12 cellular contexts compared by ENCODE assay signal in the genomic region with DNA sequence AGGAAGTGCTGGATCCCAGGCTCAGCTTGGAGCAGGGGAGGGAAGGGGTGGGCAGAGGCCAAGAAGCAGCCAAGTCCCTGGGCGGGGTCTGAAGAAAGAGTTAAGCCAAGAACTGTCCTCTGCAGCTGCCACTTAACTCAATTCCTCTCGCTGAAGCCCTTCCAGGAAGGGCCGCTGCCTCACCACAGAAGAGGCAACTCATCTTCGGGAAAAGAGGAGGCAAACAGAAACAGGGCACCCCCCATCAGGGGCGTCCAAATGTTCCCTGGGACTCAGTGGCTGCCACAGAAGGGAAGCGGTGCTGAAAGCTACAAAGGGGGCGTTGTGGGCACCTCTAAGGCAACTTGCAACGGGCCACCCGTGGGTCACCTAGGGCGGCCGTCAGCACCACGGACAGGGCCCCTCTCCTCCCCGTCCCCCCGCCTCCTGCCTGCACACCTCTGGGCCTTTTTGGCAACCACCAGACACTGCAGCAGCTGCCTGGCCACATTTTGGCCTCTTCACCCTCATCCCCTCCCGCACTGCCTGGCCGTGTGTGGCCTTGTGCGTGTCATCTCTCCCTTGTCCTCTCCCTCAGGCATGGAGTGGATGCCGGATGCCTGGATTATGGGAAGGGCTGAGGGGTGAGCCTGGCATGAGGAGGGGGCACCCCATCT. TPM values are rescaled to one million over a fixed set of nuclear protein-coding genes. Genes with fewer than 3 reads are reported as not detected.
DNase-seq lines count a peak whose midpoint lies in the region; ATAC-seq, FAIRE-seq and TF ChIP-seq lines count a peak whose summit lies in the region.
"Had no signal": no experiment of that assay in that cellular context is flagged by ENCODE, and none has a peak within 500 bp of the region (broad histone marks: within the 10 kb centered on the region; RNA-seq: fewer than 3 reads in every experiment).

No MANE protein-coding gene starts in this region.

- H3K27ac Mint-ChIP-seq in naive B cell = no peak overlapping the region

- BruUV-seq in IMR-90 (replicated peaks; lab: Mats Ljungman, UMichigan) = no TSS peak

- H3K4me1 ChIP-seq in SK-N-SH (ENCODE audit: control insufficient read depth in 1 of 2, insufficient read depth in 2 of 2, low read depth in 1 of 2, low read length in 1 of 2) (peaks cover 6 to 28% of the 10 kb centered on the region in 2 experiments; a peak in 2 of 4 replicates), IMR-90 (ENCODE audit: control insufficient read depth, insufficient read depth, low read length) (no peaks in the 10 kb centered on the region)

- peaks cover 0 to 1% (median 0%) of the 10 kb centered on the region in 7 donors for H3K9me3 Mint-ChIP-seq in naive B cell

- H3K9me3 ChIP-seq in SK-N-SH = no peaks in the 10 kb centered on the region
- no peaks in the 10 kb centered on the region for H3K9me3 ChIP-seq in IMR-90 (ENCODE audit: control insufficient read depth, insufficient read depth, low read length)

- no peak overlapping the region for H2AK5ac ChIP-seq in IMR-90 (ENCODE audit: low read depth, low read length)

- H3F3A ChIP-seq in SK-N-SH (replicated peaks; ENCODE audit: insufficient read depth) = no peaks in the 10 kb centered on the region

- H2AK9ac ChIP-seq in IMR-90 (replicated peaks; ENCODE audit: low read depth, low read length, poor library complexity) = peak overlapping the region; percentile 42

- TF ChIP-seq EP300 in SK-N-SH (IDR thresholded peaks at IDR 0.05; ENCODE audit: borderline replicate concordance in 1 of 2, low read depth in 1 of 2, low read length in 1 of 2) = no peak

- H3K9ac ChIP-seq in SK-N-SH (no peak overlapping the region), IMR-90 (ENCODE audit: low read depth, low read length) (no peak overlapping the region)

- no peak overlapping the region for H4K5ac ChIP-seq in IMR-90 (ENCODE audit: low read depth, low read length)

- no peak overlapping the region for H3K4ac ChIP-seq in IMR-90 (ENCODE audit: low read depth, low read length)

- H3K9me2 ChIP-seq in SK-N-SH = no peaks in the 10 kb centered on the region

- in situ Hi-C loops in IMR-90 (cut with MboI; ENCODE audit: low sequenced_read_pairs) = loop anchor here (10.0 kb wide), 1 partner anchor 334 kb away; no protein-coding TSS in a partner anchor

- H4K20me1 ChIP-seq in SK-N-SH (ENCODE audit: insufficient read depth) (no peaks in the 10 kb centered on the region), IMR-90 (ENCODE audit: insufficient read depth, low read length) (peaks cover 9% of the 10 kb centered on the region; the same call in 1 of the 2 replicates)

- ATAC-seq in SK-N-SH treated with all-trans-retinoic acid at 6 μM for 48 hours = no peak
- ATAC-seq in IMR-90 (ENCODE audit: low read depth) = peak; percentile 60
- ATAC-seq in naive B cell (ENCODE audit: low read depth in 2 of 2) = peak; percentile 21 to 25

- H4K8ac ChIP-seq in IMR-90 (ENCODE audit: low read depth in 2 of 2, low read length in 2 of 2) = no peak overlapping the region

- dilution Hi-C loops in IMR-90 (cut with HindIII; ENCODE audit: low sequenced_read_pairs, unreplicated experiment) = no loop called here

- TF ChIP-seq CTCF in SK-N-SH (IDR thresholded peaks at IDR 0.05) (no peak), IMR-90 (conservative IDR thresholded peaks at IDR 0.05; ENCODE audit: low read depth, low read length) (no peak)

- no peaks in the 10 kb centered on the region for H3K36me3 ChIP-seq in SK-N-SH (replicated peaks in 1 of 2; ENCODE audit: control insufficient read depth in 1 of 2, insufficient read depth in 2 of 2, low read length in 1 of 2)
- H3K36me3 ChIP-seq in IMR-90 (ENCODE audit: control insufficient read depth, insufficient read depth, low read length) = no peaks in the 10 kb centered on the region

- H3K4me3 ChIP-seq in SK-N-SH (ENCODE audit: low read depth in 2 of 2, low read length in 1 of 2) = no peak overlapping the region
- H3K4me3 ChIP-seq in IMR-90 (ENCODE audit: insufficient read depth, low read depth, low read length) = no peak overlapping the region

- no peak overlapping the region for H2BK5ac ChIP-seq in IMR-90 (ENCODE audit: low read depth, low read length, poor library complexity, severe bottlenecking)

- H3K27ac ChIP-seq in SK-N-SH (ENCODE audit: low read depth in 2 of 2, low read length in 1 of 2) = no peak overlapping the region; a peak in 1 of 4 replicates
- H3K27ac ChIP-seq in IMR-90 (ENCODE audit: insufficient read depth, low read length) = no peak overlapping the region

- H3K9me1 ChIP-seq in IMR-90 (ENCODE audit: insufficient read depth, low read length) = no peaks in the 10 kb centered on the region

- H3K4me1 Mint-ChIP-seq in naive B cell = peaks cover 9 to 32% (median 13%) of the 10 kb centered on the region in 3 donors

- intact Hi-C loops in IMR-90 (cut with micrococcal nuclease) = no loop called here

- H3K79me1 ChIP-seq in IMR-90 (ENCODE audit: low read depth in 1 of 2, low read length in 2 of 2) = no peaks in the 10 kb centered on the region

- no peak overlapping the region for H3K14ac ChIP-seq in IMR-90 (replicated peaks; ENCODE audit: low read depth, low read length)

- WGBS in SK-N-SH (ENCODE audit: low lambda C conversion rate) = 64% methylated on average over 13 of the region's 18 CpGs
- 5% methylated on average over 8 of the region's 18 CpGs; no CpG with 5 or more reads in 1 of the 2 experiments for WGBS in IMR-90 (ENCODE audit: extremely low coverage in 2 of 2, insufficient read length in 1 of 2), 2 experiments

- TF ChIP-seq RAD21 in SK-N-SH (IDR thresholded peaks at IDR 0.05; ENCODE audit: low read length) (no peak), IMR-90 (IDR thresholded peaks at IDR 0.05; ENCODE audit: low read length) (no peak)

- H4K91ac ChIP-seq in IMR-90 (ENCODE audit: insufficient read depth, low read depth, low read length) = no peak overlapping the region

- TF ChIP-seq POLR2A in IMR-90 (IDR thresholded peaks at IDR 0.05; ENCODE audit: low read depth, low read length) (no peak), GM12892 (IDR thresholded peaks at IDR 0.05; ENCODE audit: low read depth, low read length) (no peak)

- no peak overlapping the region for H3K18ac ChIP-seq in IMR-90 (ENCODE audit: low read depth, low read length)

- H3K79me2 ChIP-seq in SK-N-SH (ENCODE audit: insufficient read depth) = no peaks in the 10 kb centered on the region

- H3K27me3 ChIP-seq in SK-N-SH (ENCODE audit: insufficient read depth) (no peaks in the 10 kb centered on the region), IMR-90 (ENCODE audit: control insufficient read depth, insufficient read depth, low read length) (peaks cover 70% of the 10 kb centered on the region)

- H3K4me3 Mint-ChIP-seq in naive B cell = no peak overlapping the region

- FAIRE-seq in GM12892 (lab: Jason Lieb, UNC) = no peak
- FAIRE-seq: colon had no signal

- no peak overlapping the region for H3K23ac ChIP-seq in IMR-90 (ENCODE audit: low read depth, low read length)

- peaks cover 0 to 15% of the 10 kb centered on the region in 2 donors for H3K36me3 Mint-ChIP-seq in naive B cell

- H2AFZ ChIP-seq in SK-N-SH (ENCODE audit: low read depth) (no peak overlapping the region), IMR-90 (replicated peaks; ENCODE audit: low read length, poor library complexity) (no peak overlapping the region)

- H2BK20ac ChIP-seq in IMR-90 (ENCODE audit: low read depth, low read length) = no peak overlapping the region

- H2BK15ac ChIP-seq in IMR-90 (ENCODE audit: low read depth, low read length) = no peak overlapping the region

- H3K4me2 ChIP-seq in SK-N-SH (no peak overlapping the region), IMR-90 (ENCODE audit: low read depth, low read length) (no peak overlapping the region)

- no peak overlapping the region for H3K56ac ChIP-seq in IMR-90 (ENCODE audit: extremely low read depth, insufficient read depth, low read length)

- H3K27me3 Mint-ChIP-seq in naive B cell = peaks cover 44 to 74% (median 61%) of the 10 kb centered on the region in 3 donors

- POLR2A ChIA-PET in SK-N-SH (lab: Yijun Ruan, JAX) = no interaction called here
- POLR2A ChIA-PET in IMR-90 (lab: Charles Lee; ENCODE audit: unreplicated experiment) = no interaction called here

- CTCF ChIA-PET in SK-N-SH (lab: Yijun Ruan, JAX) = interaction anchor here (1.0 to 1.3 kb wide), 5 partner anchors 21 to 213 kb away, joined by 3 to 4 read pairs (median 3); a partner anchor contains a TSS
- CTCF ChIA-PET in IMR-90 (lab: Yijun Ruan, JAX) = no interaction called here

- H2BK120ac ChIP-seq in IMR-90 (ENCODE audit: low read depth, low read length) = no peak overlapping the region

- DNase-seq in SK-N-SH (no peak), IMR-90 (no peak), astrocyte of the hippocampus (ENCODE audit: low read depth, low spot score) (peak; percentile 49), naive B cell (no peak), GM12892 (ENCODE audit: insufficient read length) (no peak), cerebellar cortex (ENCODE audit: low spot score) (no peak), NCI-H345 (lab: John Stamatoyannopoulos, UW) (no peak)
- DNase-seq: HCEC 1CT, NCI-H187 treated with DMSO at 0.1 percent for 48 hours, SIG-M5 had no signal

RNA-seq across cellular contexts. Expression of a gene that starts 2.5 kb away (rescaled TPM):
- polyA plus RNA-seq in SK-N-SH (2012; rRNA removed) (2.3 and 3.8 TPM in 2 replicates), IMR-90 (2012; rRNA removed) (0.14 and 0.19 TPM in 2 replicates), naive B cell (ENCODE audit: low read depth in 6 of 6) (not detected)
- 2.2 and 4.1 TPM in 2 replicates for polyA plus RNA-seq in SK-N-SH (2012; cell fraction: cytosol; rRNA removed)
- 6.9 and 8.9 TPM in 2 replicates for polyA plus RNA-seq in SK-N-SH (2012; cell fraction: nucleus; rRNA removed)
- not detected in 2 replicates for total RNA-seq in IMR-90 (2012; rRNA removed)
- 0.15 and 0.20 TPM in 2 replicates for polyA plus RNA-seq in IMR-90 (2012; cell fraction: cytosol; rRNA removed)
- 0.37 and 1.2 TPM in 2 replicates for polyA plus RNA-seq in IMR-90 (2012; cell fraction: nucleus; rRNA removed; ENCODE audit: low replicate concordance)
- polyA plus RNA-seq in GM12892 (2012; ENCODE audit: missing spikeins) = 0.25 TPM

RNA-seq across cellular contexts. Expression of a gene that starts 5.6 kb away (rescaled TPM):
- polyA plus RNA-seq in SK-N-SH (2012; rRNA removed) (not detected in 2 replicates), IMR-90 (2012; rRNA removed) (not detected in 2 replicates), naive B cell (ENCODE audit: low read depth in 6 of 6) (not detected)
- not detected in 2 replicates for polyA plus RNA-seq in SK-N-SH (2012; cell fraction: cytosol; rRNA removed)
- not detected in 2 replicates for polyA plus RNA-seq in SK-N-SH (2012; cell fraction: nucleus; rRNA removed)
- not detected in 2 replicates for total RNA-seq in IMR-90 (2012; rRNA removed)
- polyA plus RNA-seq in IMR-90 (2012; cell fraction: cytosol; rRNA removed) = not detected in 2 replicates
- not detected in 2 replicates for polyA plus RNA-seq in IMR-90 (2012; cell fraction: nucleus; rRNA removed; ENCODE audit: low replicate concordance)
- polyA plus RNA-seq in GM12892 (2012; ENCODE audit: missing spikeins) = not detected

RNA-seq across cellular contexts. Expression of a gene that starts 17.7 kb away (rescaled TPM):
- polyA plus RNA-seq in SK-N-SH (2012; rRNA removed) (10.3 and 10.4 TPM in 2 replicates), IMR-90 (2012; rRNA removed) (0.48 and 0.50 TPM in 2 replicates), naive B cell (ENCODE audit: low read depth in 6 of 6) (not detected)
- 2.3 and 4.3 TPM in 2 replicates for polyA plus RNA-seq in SK-N-SH (2012; cell fraction: cytosol; rRNA removed)
- polyA plus RNA-seq in SK-N-SH (2012; cell fraction: nucleus; rRNA removed) = 58.4 and 67.6 TPM in 2 replicates
- total RNA-seq in IMR-90 (2012; rRNA removed) = under 0.01 TPM in 1 of 2 replicates, not detected in the other
- polyA plus RNA-seq in IMR-90 (2012; cell fraction: cytosol; rRNA removed) = 0.37 and 0.68 TPM in 2 replicates
- polyA plus RNA-seq in IMR-90 (2012; cell fraction: nucleus; rRNA removed; ENCODE audit: low replicate concordance) = 6.0 and 7.2 TPM in 2 replicates
- polyA plus RNA-seq in GM12892 (2012; ENCODE audit: missing spikeins) = 0.42 TPM

RNA-seq across cellular contexts. Expression of a gene that starts 32.5 kb away (rescaled TPM):
- polyA plus RNA-seq in SK-N-SH (2012; rRNA removed) (43.9 and 46.6 TPM in 2 replicates), IMR-90 (2012; rRNA removed) (40.9 and 46.5 TPM in 2 replicates), naive B cell (ENCODE audit: low read depth in 6 of 6) (1 to 10 TPM; 2.1 to 8.7 (median 6.9) TPM)
- 45.0 and 50.1 TPM in 2 replicates for polyA plus RNA-seq in SK-N-SH (2012; cell fraction: cytosol; rRNA removed)
- polyA plus RNA-seq in SK-N-SH (2012; cell fraction: nucleus; rRNA removed) = 98.2 and 102 TPM in 2 replicates
- 42.1 and 42.8 TPM in 2 replicates for total RNA-seq in IMR-90 (2012; rRNA removed)
- 45.5 and 51.0 TPM in 2 replicates for polyA plus RNA-seq in IMR-90 (2012; cell fraction: cytosol; rRNA removed)
- 91.7 and 205 TPM in 2 replicates for polyA plus RNA-seq in IMR-90 (2012; cell fraction: nucleus; rRNA removed; ENCODE audit: low replicate concordance)
- 34.5 TPM for polyA plus RNA-seq in GM12892 (2012; ENCODE audit: missing spikeins)

RNA-seq across cellular contexts. Expression of a gene that starts 33.1 kb away (rescaled TPM):
- 15.4 and 18.9 TPM in 2 replicates for polyA plus RNA-seq in SK-N-SH (2012; rRNA removed)
- 10.2 and 14.3 TPM in 2 replicates for polyA plus RNA-seq in SK-N-SH (2012; cell fraction: cytosol; rRNA removed)
- polyA plus RNA-seq in SK-N-SH (2012; cell fraction: nucleus; rRNA removed) = 10.6 and 15.2 TPM in 2 replicates
- total RNA-seq in IMR-90 (2012; rRNA removed) = 5.0 and 5.8 TPM in 2 replicates
- polyA plus RNA-seq in IMR-90 (2012; rRNA removed) = 10.5 and 13.7 TPM in 2 replicates
- 10.9 and 18.2 TPM in 2 replicates for polyA plus RNA-seq in IMR-90 (2012; cell fraction: cytosol; rRNA removed)
- polyA plus RNA-seq in IMR-90 (2012; cell fraction: nucleus; rRNA removed; ENCODE audit: low replicate concordance) = 4.6 and 5.7 TPM in 2 replicates
- 10 to 100 TPM; 10.7 to 21.8 (median 13.3) TPM for polyA plus RNA-seq in naive B cell (ENCODE audit: low read depth in 6 of 6)
- 17.6 TPM for polyA plus RNA-seq in GM12892 (2012; ENCODE audit: missing spikeins)
